Comparison of ENCODE assay signal across 25 cellular contexts in the genomic region with DNA sequence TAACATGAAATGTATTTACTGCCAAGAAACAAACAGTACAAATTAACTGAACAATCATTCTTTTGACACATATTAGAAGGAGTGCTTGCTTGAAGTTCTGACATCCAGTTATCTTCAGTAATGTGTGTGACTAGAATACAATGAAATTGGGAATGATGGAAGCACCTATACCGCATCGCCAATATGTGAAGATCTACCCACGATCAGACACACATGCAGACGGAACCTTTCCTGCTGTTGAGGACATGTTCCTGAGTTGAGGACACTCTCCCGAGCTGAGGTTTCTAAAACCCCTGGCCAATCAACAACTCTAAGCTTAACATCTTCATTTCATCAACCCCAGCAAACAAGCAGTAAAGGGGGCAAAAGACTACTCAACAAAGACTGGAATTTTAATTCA.
A peak's percentile ranks its signal among the peaks of the same experiment; 100 is the strongest.
DNase-seq lines count a peak whose midpoint lies in the region; ATAC-seq, FAIRE-seq and TF ChIP-seq lines count a peak whose summit lies in the region.
"Had no signal": no experiment of that assay in that cellular context is flagged by ENCODE, and none has a peak within 500 bp of the region (broad histone marks: within the 10 kb centered on the region; RNA-seq: fewer than 3 reads in every experiment).

A gene (minus strand): TSS at position 101 of the 400 bp plus-strand sequence. CDS start 133 bp downstream, outside the sequence.

- ATAC-seq in HG03378 (IDR thresholded peaks at IDR 0.05; ENCODE audit: unreplicated experiment): no peak
- ATAC-seq: A549; CD8-positive, alpha-beta T cell had no signal

- peak; percentile 92 for FAIRE-seq in H54 (lab: Jason Lieb, UNC)
- FAIRE-seq: A204.1, A549, D721Med had no signal

- DNase-seq in H54 (ENCODE audit: insufficient read length, low spot score): no peak
- DNase-seq: 8988T; ACHN; AML-193; BE2C; C1 segment of cervical spinal cord; Caco-2; Calu3; CD4-positive, alpha-beta memory T cell; CD4-positive, alpha-beta T cell; CD4-positive, CD25-positive, alpha-beta regulatory T cell; CD8-positive, alpha-beta memory T cell; CD8-positive, alpha-beta T cell; COR-L47; DMS 273 treated with DMSO at 0.1 percent for 48 hours; DMS153; DMS53; DMS79; DMS79 treated with DMSO at 0.1 percent for 48 hours; DND-41; EL had no signal

- no peak for TF ChIP-seq POLR2A in H54 (IDR thresholded peaks at IDR 0.05; ENCODE audit: low read depth, low read length)
